Comparison of ENCODE assay signal across 28 cellular contexts in genomic region chr4:49000806-49001205, GRCh38. TPM values are rescaled to one million over a fixed set of nuclear protein-coding genes. Genes with fewer than 3 reads are reported as not detected.
"Had no signal": no experiment of that assay in that cellular context is flagged by ENCODE, and none has a peak within 500 bp of the region (broad histone marks: within the 10 kb centered on the region; RNA-seq: fewer than 3 reads in every experiment).

No MANE protein-coding gene starts in this region.

- H3K4me3 ChIP-seq: K562, SK-N-MC had no signal

- ATAC-seq: activated CD4-positive, alpha-beta T cell treated with anti-CD3 and anti-CD28 coated beads for 36 hours; activated T-helper 17 cell treated with anti-CD3 and anti-CD28 coated beads, Interleukin-2, amount 50 U/mL, for 72 hours; K562; Panc1; Right ventricle myocardium inferior; T-cell had no signal

- DNase-seq: activated CD4-positive, alpha-beta memory T cell treated with anti-CD3 and anti-CD28 coated beads, Interleukin-2, amount 10 ng/mL, durations not matched to agents 7 days and 5 days; activated CD4-positive, alpha-beta T cell treated with anti-CD3 and anti-CD28 coated beads for 36 hours; activated CD4-positive, alpha-beta T cell treated with anti-CD3 and anti-CD28 coated beads, Interleukin-2, amount 50 U/mL, for 1 hour; activated gamma-delta T cell; activated naive CD4-positive, alpha-beta T cell treated with anti-CD3 and anti-CD28 coated beads for 36 hours; activated T-cell treated with anti-CD3 and anti-CD28 coated beads for 4 hours; activated T-cell treated with anti-CD3 and anti-CD28 coated beads, Interleukin-2, amount 50 U/mL, for 48 hours; amygdala; Karpas-422; NCI-H1048; NCI-H187; NCI-H2081 treated with DMSO at 0.1 percent for 48 hours; NCI-H446; NCI-H524; NCI-H82; OCI-M1; RPMI8226; T-cell; WERI-Rb-1 had no signal

- H3K36me3 ChIP-seq: WERI-Rb-1 had no signal

- H3K27ac ChIP-seq: SK-N-MC, WERI-Rb-1 had no signal

RNA-seq across cellular contexts. Expression of gene CWH43, which starts 14.7 kb away (rescaled TPM):
- total RNA-seq: activated CD4-positive, alpha-beta memory T cell treated with anti-CD3 and anti-CD28 coated beads, Interleukin-2, amount 10 ng/mL, durations not matched to agents 7 days and 5 days; activated CD4-positive, alpha-beta T cell treated with anti-CD3 and anti-CD28 coated beads for 36 hours; activated CD8-positive, alpha-beta memory T cell treated with anti-CD3 and anti-CD28 coated beads for 36 hours; activated naive CD4-positive, alpha-beta T cell treated with anti-CD3 and anti-CD28 coated beads for 36 hours; activated T-helper 17 cell treated with anti-CD3 and anti-CD28 coated beads, Interleukin-2, amount 50 U/mL, for 72 hours; astrocyte; cardiac septum; K562; Right ventricle myocardium inferior; T-cell; T-helper 2 cell treated with Interferon-gamma antibody and Interleukin-4, amounts not matched to agents 100 ng/mL and 5 ng/mL, for 36 hours had no signal
- polyA plus RNA-seq: K562 had no signal
